ENCODE assay signal across 8 cellular contexts in the genomic region with DNA sequence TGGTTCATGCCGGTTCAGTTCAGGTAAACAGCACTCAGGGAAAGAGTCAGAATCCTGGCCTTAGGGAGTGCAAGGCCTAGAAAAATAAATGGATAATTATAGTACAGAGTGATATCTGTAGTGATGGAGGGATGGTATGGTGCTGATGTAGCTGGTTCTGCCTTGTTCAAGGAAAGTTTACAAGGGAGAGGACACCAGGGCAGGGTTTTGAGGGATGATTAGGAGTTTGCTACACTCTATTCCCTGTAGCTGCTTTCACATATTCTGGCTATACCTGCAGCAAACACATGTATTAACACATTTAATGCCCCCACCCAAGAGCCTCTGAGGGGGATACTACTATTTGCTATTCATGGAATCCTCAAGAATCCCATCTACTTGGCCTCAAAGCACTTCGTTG. TPM values are rescaled to one million over a fixed set of nuclear protein-coding genes. Genes with fewer than 3 reads are reported as not detected.
"Had no signal": no experiment of that assay in that cellular context is flagged by ENCODE, and none has a peak within 500 bp of the region (broad histone marks: within the 10 kb centered on the region; RNA-seq: fewer than 3 reads in every experiment).

No MANE protein-coding gene starts in this region.

- H3K27ac Mint-ChIP-seq: IgD-negative memory B cell had no signal

- DNase-seq: IMR-90, KBM-7, KG1 had no signal

- ATAC-seq: HepG2, K562 had no signal

- H3K9me3 Mint-ChIP-seq: IgD-negative memory B cell had no signal

- H3K4me3 ChIP-seq: K562 had no signal

- H3K27ac ChIP-seq: HL-60 had no signal

- H3K36me3 Mint-ChIP-seq: IgD-negative memory B cell had no signal

- H3K4me3 Mint-ChIP-seq: IgD-negative memory B cell had no signal

RNA-seq across cellular contexts. Expression of a gene that starts 1.7 kb away (rescaled TPM):
- total RNA-seq: HT-29, K562 had no signal
- polyA plus RNA-seq: HepG2, IMR-90, K562 had no signal
